Comparison of ENCODE assay signal across 8 cellular contexts in the genomic region with DNA sequence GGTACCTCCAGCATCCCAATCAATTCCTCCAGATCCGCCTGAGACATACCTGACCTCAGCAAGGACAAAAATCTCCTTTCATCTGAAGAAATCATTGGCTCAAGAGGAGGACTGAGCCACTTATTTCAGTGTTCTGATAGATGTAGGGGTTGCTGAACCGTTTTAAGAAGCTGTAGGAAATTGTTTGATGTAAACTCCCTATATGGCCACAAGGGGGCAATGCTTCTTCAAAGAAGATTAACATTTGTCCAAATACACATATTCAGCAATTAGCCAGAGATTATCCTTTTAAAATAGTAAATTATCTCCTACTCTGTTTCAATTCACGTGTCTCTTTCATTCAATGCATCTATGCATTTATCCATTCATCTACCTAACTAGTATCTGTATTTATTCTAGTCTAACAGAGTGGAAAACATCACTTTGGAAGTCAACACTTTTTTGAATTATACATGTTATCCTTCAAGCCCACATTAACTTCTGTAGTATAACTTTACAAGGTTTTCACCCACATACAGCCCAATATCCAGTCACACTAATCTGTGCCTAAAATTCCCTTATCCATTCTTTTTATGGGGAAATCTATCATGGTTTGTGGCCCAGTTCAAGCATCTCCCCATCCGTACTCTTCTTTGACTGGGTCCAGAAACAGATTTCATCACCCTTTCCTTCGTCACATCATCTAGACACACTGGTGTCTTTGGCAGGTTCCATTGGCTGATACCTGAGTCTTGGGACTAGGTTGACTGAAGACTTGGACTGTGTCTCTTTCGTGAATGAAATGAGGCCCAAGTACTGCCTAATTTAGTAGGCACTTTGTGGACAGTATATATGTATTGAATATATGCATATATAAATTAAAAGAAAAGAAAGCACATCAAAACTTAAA.
A peak's percentile ranks its signal among the peaks of the same experiment; 100 is the strongest.
DNase-seq lines count a peak whose midpoint lies in the region; ATAC-seq, FAIRE-seq and TF ChIP-seq lines count a peak whose summit lies in the region.

No MANE protein-coding gene starts in this region.

- H3K9me3 ChIP-seq in kidney (ENCODE audit: control insufficient read depth in 1 of 2, low read length in 2 of 2) (no peaks in the 10 kb centered on the region), thyroid gland (no peaks in the 10 kb centered on the region)

- 52% methylated on average over 6 of the region's 6 CpGs for WGBS in thyroid gland, 2 donors

- in situ Hi-C loops in Caki2 (cut with HindIII; ENCODE audit: low pct_unique_long_range_greater_than_20kb, low sequenced_read_pairs) (no loop called here), astrocyte of the cerebellum (cut with HindIII; ENCODE audit: low sequenced_read_pairs) (no loop called here)

- no peaks in the 10 kb centered on the region for H3K27me3 ChIP-seq in thyroid gland

- TF ChIP-seq CTCF in GM20000 (IDR thresholded peaks at IDR 0.05; ENCODE audit: extremely low read depth, missing control alignments), result peak; percentile 52
- TF ChIP-seq CTCF in astrocyte of the cerebellum (IDR thresholded peaks at IDR 0.05; ENCODE audit: low read depth, low read length, missing control alignments), result peak; percentile 66
- TF ChIP-seq CTCF in kidney (IDR thresholded peaks at IDR 0.05; ENCODE audit: borderline replicate concordance, extremely low read depth, insufficient read depth), result peak; percentile 56
- TF ChIP-seq CTCF in thyroid gland (IDR thresholded peaks at IDR 0.05), result peak; percentile 45 to 83 (median 66)
- no peak for TF ChIP-seq CTCF in omental fat pad (IDR thresholded peaks at IDR 0.05)

- peak; percentile 21 for DNase-seq in Caki2 (ENCODE audit: low read depth)
- DNase-seq in GM20000 (ENCODE audit: low spot score), result peak; percentile 32
- peak; percentile 61 for DNase-seq in NCI-H2227 (lab: John Stamatoyannopoulos, UW; ENCODE audit: unreplicated experiment)
- peak; percentile 57 for DNase-seq in astrocyte of the cerebellum (ENCODE audit: low read depth)
- DNase-seq in kidney, result no peak
- no peak for DNase-seq in thyroid gland
- no peak for DNase-seq in omental fat pad (ENCODE audit: low spot score)

- TF ChIP-seq POLR2A in thyroid gland (IDR thresholded peaks at IDR 0.05), result no peak

- no peaks in the 10 kb centered on the region for H3K36me3 ChIP-seq in kidney (ENCODE audit: control insufficient read depth in 1 of 2, insufficient read depth in 2 of 2, low read length in 2 of 2)
- no peaks in the 10 kb centered on the region for H3K36me3 ChIP-seq in thyroid gland

- FAIRE-seq in kidney (lab: Jason Lieb, UNC), result peak; percentile 70

- H3K27ac ChIP-seq in kidney (ENCODE audit: low read depth in 2 of 2, low read length in 2 of 2) (no peak overlapping the region), thyroid gland (no peak overlapping the region)

- H3K9ac ChIP-seq in kidney (ENCODE audit: low read length in 2 of 2), result no peak overlapping the region

- H3K4me3 ChIP-seq in astrocyte of the cerebellum (ENCODE audit: low read depth, low read length) (no peak overlapping the region), kidney (ENCODE audit: low read length in 2 of 2) (no peak overlapping the region), thyroid gland (replicated peaks in 1 of 3) (no peak overlapping the region)

- intact Hi-C loops in kidney (cut with DNase I), result no loop called here
- intact Hi-C loops in thyroid gland (cut with DNase I), result no loop called here

- ATAC-seq in omental fat pad (ENCODE audit: low FRiP score), result no peak
- ATAC-seq in GM21515 (IDR thresholded peaks at IDR 0.05; ENCODE audit: unreplicated experiment), result no peak

- no peaks in the 10 kb centered on the region for H3K4me1 ChIP-seq in kidney (ENCODE audit: control insufficient read depth in 1 of 2, insufficient read depth in 1 of 2, low read depth in 1 of 2, low read length in 2 of 2)
- no peaks in the 10 kb centered on the region for H3K4me1 ChIP-seq in thyroid gland

Comparison
In these comparisons a context has a peak if more than half of its experiments do, and no peak if none do; other contexts are left out.
1. DNase-seq: peak in Caki2 (single experiment), GM20000 (single experiment), NCI-H2227 (single experiment) and astrocyte of the cerebellum (single experiment); none in kidney (single experiment), thyroid gland (0 of 2) and omental fat pad (single experiment).
2. CTCF ChIP-seq: peak in GM20000 (single experiment), astrocyte of the cerebellum (single experiment), kidney (single experiment) and thyroid gland (6 of 6); none in omental fat pad (0 of 3).